Comparison of ENCODE assay signal across 9 cellular contexts in genomic region chr3:188578579-188579363, GRCh38.
DNase-seq lines count a peak whose midpoint lies in the region; TF ChIP-seq lines count a peak whose summit lies in the region.
"Had no signal": no experiment of that assay in that cellular context is flagged by ENCODE, and none has a peak within 500 bp of the region (broad histone marks: within the 10 kb centered on the region; RNA-seq: fewer than 3 reads in every experiment).

No MANE protein-coding gene starts in this region.

- H3K9me3 ChIP-seq in breast epithelium, result no peaks in the 10 kb centered on the region
- no peaks in the 10 kb centered on the region for H3K9me3 ChIP-seq in vagina

- H3K36me3 ChIP-seq in breast epithelium (no peaks in the 10 kb centered on the region), vagina (no peaks in the 10 kb centered on the region)

- H3K27me3 ChIP-seq in breast epithelium (no peaks in the 10 kb centered on the region), vagina (no peaks in the 10 kb centered on the region)

- intact Hi-C loops in breast epithelium (cut with DNase I; ENCODE audit: low total_unique reads) (no loop called here), vagina (cut with DNase I) (no loop called here)

- TF ChIP-seq CTCF in breast epithelium (IDR thresholded peaks at IDR 0.05) (no peak), vagina (IDR thresholded peaks at IDR 0.05) (no peak)

- H3K27ac ChIP-seq in breast epithelium (peak overlapping the region; percentile 44 to 75), vagina (peak overlapping the region; percentile 13)

- TF ChIP-seq POLR2A in breast epithelium (IDR thresholded peaks at IDR 0.05), result no peak
- no peak for TF ChIP-seq POLR2A in vagina (IDR thresholded peaks at IDR 0.05)

- DNase-seq in stimulated activated CD4-positive, alpha-beta T cell treated with anti-CD3 and anti-CD28 coated beads, Interleukin-15, amount 100 ng/mL, for 48 hours (ENCODE audit: low read depth in 2 of 2), result peak; percentile 14 to 17
- no peak for DNase-seq in stimulated activated CD4-positive, alpha-beta T cell treated with anti-CD3 and anti-CD28 coated beads, Interleukin-2, amount 100 ng/mL, for 48 hours
- DNase-seq in breast epithelium (ENCODE audit: low spot score in 2 of 2) (peak in 1 of 2 donors; percentile 53), medulla oblongata (ENCODE audit: extremely low spot score) (peak; percentile 56), vagina (ENCODE audit: extremely low spot score in 2 of 2) (no peak), NCI-H187 (lab: John Stamatoyannopoulos, UW) (no peak), NCI-H146 treated with DMSO at 0.1 percent for 48 hours (lab: John Stamatoyannopoulos, UW; ENCODE audit: unreplicated experiment) (no peak), NCI-H1930 (lab: John Stamatoyannopoulos, UW) (no peak)
- DNase-seq: DMS79 treated with DMSO at 0.1 percent for 48 hours had no signal

- H3K4me3 ChIP-seq in breast epithelium (no peak overlapping the region), vagina (no peak overlapping the region)

- H3K4me1 ChIP-seq in breast epithelium, result no peaks in the 10 kb centered on the region
- peaks cover 22% of the 10 kb centered on the region for H3K4me1 ChIP-seq in vagina

Comparison
In these comparisons a context has a peak if more than half of its experiments do, and no peak if none do; other contexts are left out.
1. DNase-seq: peak in stimulated activated CD4-positive, alpha-beta T cell treated with anti-CD3 and anti-CD28 coated beads, Interleukin-15, amount 100 ng/mL, for 48 hours (2 of 2) and medulla oblongata (single experiment); none in stimulated activated CD4-positive, alpha-beta T cell treated with anti-CD3 and anti-CD28 coated beads, Interleukin-2, amount 100 ng/mL, for 48 hours (0 of 2), vagina (0 of 2), NCI-H187 (0 of 2), NCI-H146 treated with DMSO at 0.1 percent for 48 hours (single experiment) and NCI-H1930 (0 of 2).